24 cellular contexts compared by ENCODE assay signal in genomic region chr5:14504332-14504727, GRCh38.
"Had no signal": no experiment of that assay in that cellular context is flagged by ENCODE, and none has a peak within 500 bp of the region (broad histone marks: within the 10 kb centered on the region; RNA-seq: fewer than 3 reads in every experiment).

No MANE protein-coding gene starts in this region.

- H3K36me3 Mint-ChIP-seq: naive thymus-derived CD4-positive, alpha-beta T cell had no signal

- ATAC-seq: stimulated activated naive CD8-positive, alpha-beta T cell treated with anti-CD3 and anti-CD28 coated beads, Interleukin-15, amount 100 ng/mL, for 72 hours had no signal

- H3K27me3 Mint-ChIP-seq: dendritic cell treated with granulocyte-macrophage colony-stimulating factor and Interleukin-4, amounts not matched to agents 40 ng/mL and 50 ng/mL, for 4 days; naive thymus-derived CD4-positive, alpha-beta T cell; stimulated activated naive CD8-positive, alpha-beta T cell treated with anti-CD3 and anti-CD28 coated beads, Interleukin-15, amount 100 ng/mL, for 72 hours had no signal

- H3K4me3 Mint-ChIP-seq: dendritic cell treated with granulocyte-macrophage colony-stimulating factor and Interleukin-4, amounts not matched to agents 40 ng/mL and 50 ng/mL, for 4 days; naive thymus-derived CD4-positive, alpha-beta T cell; nephron; stimulated activated naive CD8-positive, alpha-beta T cell treated with anti-CD3 and anti-CD28 coated beads, Interleukin-15, amount 100 ng/mL, for 72 hours had no signal

- DNase-seq: colonic mucosa; effector memory CD4-positive, alpha-beta T cell; erythroblast; esophagus squamous epithelium; hypothalamus; mesendoderm; midbrain; naive thymus-derived CD4-positive, alpha-beta T cell; nucleus accumbens; ovary; psoas muscle; sigmoid colon; stimulated activated CD4-positive, alpha-beta T cell treated with anti-CD3 and anti-CD28 coated beads, Interleukin-15, amount 100 ng/mL, for 24 hours; stimulated activated CD4-positive, alpha-beta T cell treated with anti-CD3 and anti-CD28 coated beads, Interleukin-2, amount 100 ng/mL, for 48 hours; stimulated activated CD8-positive, alpha-beta memory T cell treated with anti-CD3 and anti-CD28 coated beads, Interleukin-4, amount 100 ng/mL, for 48 hours; stimulated activated naive CD4-positive, alpha-beta T cell; stimulated activated naive CD8-positive, alpha-beta T cell treated with anti-CD3 and anti-CD28 coated beads, Interleukin-15, amount 100 ng/mL, for 72 hours; thyroid gland; trophoblast cell had no signal

- H3K27me3 ChIP-seq: colonic mucosa, esophagus squamous epithelium, ovary, sigmoid colon, suprapubic skin, thyroid gland, vagina had no signal

- H3K4me1 ChIP-seq: colonic mucosa, esophagus squamous epithelium, psoas muscle, sigmoid colon, suprapubic skin, thyroid gland, vagina had no signal

- H3K9me3 ChIP-seq: colonic mucosa, esophagus squamous epithelium, ovary, psoas muscle, sigmoid colon, suprapubic skin, thyroid gland, vagina had no signal

- H3K36me3 ChIP-seq: ovary had no signal

- H3K27ac ChIP-seq: colonic mucosa, esophagus squamous epithelium, ovary, sigmoid colon, skin epidermis, suprapubic skin, thyroid gland, vagina had no signal

- H3K27ac Mint-ChIP-seq: dendritic cell treated with granulocyte-macrophage colony-stimulating factor and Interleukin-4, amounts not matched to agents 40 ng/mL and 50 ng/mL, for 4 days; naive thymus-derived CD4-positive, alpha-beta T cell; nephron had no signal

- H3K9me3 Mint-ChIP-seq: dendritic cell treated with granulocyte-macrophage colony-stimulating factor and Interleukin-4, amounts not matched to agents 40 ng/mL and 50 ng/mL, for 4 days; naive thymus-derived CD4-positive, alpha-beta T cell; nephron; stimulated activated naive CD8-positive, alpha-beta T cell treated with anti-CD3 and anti-CD28 coated beads, Interleukin-15, amount 100 ng/mL, for 72 hours had no signal

- H3K4me3 ChIP-seq: colonic mucosa, esophagus squamous epithelium, ovary, psoas muscle, sigmoid colon, skin epidermis, suprapubic skin, thyroid gland, vagina had no signal

- H3K4me1 Mint-ChIP-seq: stimulated activated naive CD8-positive, alpha-beta T cell treated with anti-CD3 and anti-CD28 coated beads, Interleukin-15, amount 100 ng/mL, for 72 hours had no signal
